In the genomic region with DNA sequence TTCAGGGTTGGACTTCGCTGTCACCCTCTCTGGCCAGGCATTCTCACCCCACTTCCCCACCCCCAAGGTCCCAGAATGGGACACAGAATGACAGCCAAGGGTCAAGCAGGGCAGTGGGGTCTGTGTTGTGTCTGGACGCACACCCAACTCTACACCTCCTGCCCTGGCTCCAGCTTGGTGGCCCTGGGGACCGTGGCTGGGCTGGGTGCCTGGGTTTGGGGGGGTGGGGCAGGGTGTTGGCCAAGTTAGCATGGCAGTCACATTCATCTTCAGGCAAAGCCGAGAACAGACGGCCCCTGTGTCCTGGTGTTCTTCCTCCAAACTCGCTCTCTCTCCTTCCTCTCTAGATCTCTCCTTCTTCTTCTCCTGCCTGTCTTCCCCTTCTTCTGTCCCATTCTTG, we compare ENCODE assay signal across 14 cellular contexts. TPM values are rescaled to one million over a fixed set of nuclear protein-coding genes. Genes with fewer than 3 reads are reported as not detected.
A peak's percentile ranks its signal among the peaks of the same experiment; 100 is the strongest.
DNase-seq lines count a peak whose midpoint lies in the region; ATAC-seq, FAIRE-seq and TF ChIP-seq lines count a peak whose summit lies in the region.
"Had no signal": no experiment of that assay in that cellular context is flagged by ENCODE, and none has a peak within 500 bp of the region (broad histone marks: within the 10 kb centered on the region; RNA-seq: fewer than 3 reads in every experiment).

No MANE protein-coding gene starts in this region.

- H3K27me3 Mint-ChIP-seq in activated T-cell treated with anti-CD3 and anti-CD28 coated beads, Interleukin-2, amount 50 U/mL, for 24 hours: no peaks in the 10 kb centered on the region
- H3K27me3 Mint-ChIP-seq in activated T-helper 2 cell treated with anti-CD3 and anti-CD28 coated beads, Interferon-gamma antibody, Interleukin-2, Interleukin-4, amounts not matched to agents 10 μg/mL and 5 μg/mL and 100 μg/mL, durations not matched to agents 14 hours and 24 hours and 36 hours (ENCODE audit: low read depth): peaks cover 32% of the 10 kb centered on the region

- H3K79me1 ChIP-seq in H1 (ENCODE audit: low read depth, low read length) (peaks cover 21% of the 10 kb centered on the region), mesendoderm (ENCODE audit: low read length) (peaks cover 23% of the 10 kb centered on the region)

- no peak overlapping the region for H3K27ac ChIP-seq in HEK293 (ENCODE audit: extremely low read depth, low read depth, low read length)
- H3K27ac ChIP-seq in H1 (ENCODE audit: low read depth, low read length): no peak overlapping the region
- H3K27ac ChIP-seq in mesendoderm (ENCODE audit: low read depth, low read length): peak overlapping the region; percentile 19
- peak overlapping the region; percentile 37 for H3K27ac ChIP-seq in stomach smooth muscle (ENCODE audit: low read length)

- H3K4me1 Mint-ChIP-seq in activated T-cell treated with anti-CD3 and anti-CD28 coated beads, Interleukin-2, amount 50 U/mL, for 24 hours (ENCODE audit: low read depth): peaks cover 9% of the 10 kb centered on the region
- peaks cover 5% of the 10 kb centered on the region for H3K4me1 Mint-ChIP-seq in activated T-helper 2 cell treated with anti-CD3 and anti-CD28 coated beads, Interferon-gamma antibody, Interleukin-2, Interleukin-4, amounts not matched to agents 10 μg/mL and 5 μg/mL and 100 μg/mL, durations not matched to agents 14 hours and 24 hours and 36 hours (ENCODE audit: low read depth)

- no peaks in the 10 kb centered on the region for H3K27me3 ChIP-seq in H1 (replicated peaks in 1 of 4; ENCODE audit: control insufficient read depth in 3 of 4, extremely low read depth in 1 of 4, insufficient read depth in 3 of 4, low read length in 3 of 4)
- H3K27me3 ChIP-seq in mesendoderm (ENCODE audit: insufficient read depth, low read length, poor library complexity): no peaks in the 10 kb centered on the region
- H3K27me3 ChIP-seq in stomach smooth muscle (ENCODE audit: control insufficient read depth in 1 of 2, insufficient read depth in 2 of 2, low read length in 2 of 2): no peaks in the 10 kb centered on the region

- H2AFZ ChIP-seq in H1 (ENCODE audit: low read length): no peak overlapping the region

- H4K20me1 ChIP-seq in H1 (replicated peaks in 1 of 2; ENCODE audit: control insufficient read depth in 1 of 2, insufficient read depth in 2 of 2, low read length in 2 of 2): peaks cover 8 to 20% of the 10 kb centered on the region in 2 experiments

- no peak overlapping the region for H3K4me3 Mint-ChIP-seq in activated T-cell treated with anti-CD3 and anti-CD28 coated beads, Interleukin-2, amount 50 U/mL, for 24 hours
- no peak overlapping the region for H3K4me3 Mint-ChIP-seq in activated T-helper 2 cell treated with anti-CD3 and anti-CD28 coated beads, Interferon-gamma antibody, Interleukin-2, Interleukin-4, amounts not matched to agents 10 μg/mL and 5 μg/mL and 100 μg/mL, durations not matched to agents 14 hours and 24 hours and 36 hours (ENCODE audit: low read depth)
- H3K4me3 Mint-ChIP-seq: activated B cell treated with CpG ODN at 0.5 μM for 24 hours, IgD-negative memory B cell had no signal

- FAIRE-seq in H1 (lab: Jason Lieb, UNC): no peak

- H2BK5ac ChIP-seq in H1 (ENCODE audit: low read depth, low read length) (peak overlapping the region; percentile 22; the same call in 1 of the 2 replicates), mesendoderm (ENCODE audit: low read length) (no peak overlapping the region)

- TF ChIP-seq CTCF in HEK293 (tag by site-specific recombination; IDR thresholded peaks at IDR 0.05) (no peak), H1 (IDR thresholded peaks at IDR 0.05; ENCODE audit: control extremely low read depth in 1 of 3, insufficient read depth in 1 of 3, low read depth in 1 of 3, low read length in 3 of 3) (no peak)

- 0 out of 2 replicates have a peak overlapping the region, but pooled peaks have one; percentile 17 for H2BK20ac ChIP-seq in H1 (ENCODE audit: low read length)

- H3K4me2 ChIP-seq in H1 (ENCODE audit: insufficient read depth in 1 of 2, low read depth in 2 of 2, low read length in 2 of 2) (peak overlapping the region in 1 of 2 experiments; percentile 86; a peak in 2 of 4 replicates), mesendoderm (ENCODE audit: low read length) (no peak overlapping the region)

- 97% methylated on average over 5 of the region's 6 CpGs; no CpG with 5 or more reads in 1 of the 2 experiments for WGBS in H1 (ENCODE audit: extremely low coverage in 1 of 2, insufficient coverage in 1 of 2, insufficient read length in 1 of 2, insufficient replicate concordance in 2 of 2, low coverage in 1 of 2, low lambda C conversion rate in 2 of 2, missing lambda C conversion rate in 1 of 2), 2 experiments
- WGBS in mesendoderm (ENCODE audit: extremely low coverage, insufficient coverage, low lambda C conversion rate): no CpG with 5 or more reads among the region's 6 CpGs

- H3K56ac ChIP-seq in H1 (replicated peaks; ENCODE audit: insufficient read length, low read depth, low read length) (no peak overlapping the region), mesendoderm (ENCODE audit: low read length) (peak overlapping the region; percentile 51)

- H3K9me3 Mint-ChIP-seq in activated T-cell treated with anti-CD3 and anti-CD28 coated beads, Interleukin-2, amount 50 U/mL, for 24 hours: no peaks in the 10 kb centered on the region
- H3K9me3 Mint-ChIP-seq in activated T-helper 2 cell treated with anti-CD3 and anti-CD28 coated beads, Interferon-gamma antibody, Interleukin-2, Interleukin-4, amounts not matched to agents 10 μg/mL and 5 μg/mL and 100 μg/mL, durations not matched to agents 14 hours and 24 hours and 36 hours: no peaks in the 10 kb centered on the region
- H3K9me3 Mint-ChIP-seq: activated B cell treated with CpG ODN at 0.5 μM for 24 hours, IgD-negative memory B cell had no signal

- no peaks in the 10 kb centered on the region for H3K36me3 Mint-ChIP-seq in activated T-cell treated with anti-CD3 and anti-CD28 coated beads, Interleukin-2, amount 50 U/mL, for 24 hours (ENCODE audit: low read depth)
- H3K36me3 Mint-ChIP-seq in activated T-helper 2 cell treated with anti-CD3 and anti-CD28 coated beads, Interferon-gamma antibody, Interleukin-2, Interleukin-4, amounts not matched to agents 10 μg/mL and 5 μg/mL and 100 μg/mL, durations not matched to agents 14 hours and 24 hours and 36 hours (ENCODE audit: low read depth): no peaks in the 10 kb centered on the region
- H3K36me3 Mint-ChIP-seq: IgD-negative memory B cell had no signal

- H2BK120ac ChIP-seq in H1 (replicated peaks; ENCODE audit: low read depth, low read length): no peak overlapping the region
- H2BK120ac ChIP-seq in mesendoderm (ENCODE audit: low read depth, low read length): no peak overlapping the region

- H4K5ac ChIP-seq in H1 (ENCODE audit: insufficient read length, low read depth, low read length) (no peak overlapping the region), mesendoderm (ENCODE audit: low read length) (no peak overlapping the region)

- POLR2A ChIA-PET in HEK293 (lab: Yijun Ruan, JAX) (interaction anchor here (0.8 kb wide), 1 partner anchor 13 kb away, joined by 3 read pairs; no protein-coding TSS in a partner anchor), H1 (lab: Charles Lee; ENCODE audit: partially characterized antibody) (interaction anchor here (1.0 to 9.3 kb wide), 10 partner anchors 10 to 80 kb away, joined by 3 to 105 read pairs (median 4); a partner anchor contains a TSS)

- TF ChIP-seq POLR2A in H1 (IDR thresholded peaks at IDR 0.05; ENCODE audit: control extremely low read depth in 1 of 2, low read depth in 2 of 2, low read length in 2 of 2): no peak

- H3K9ac ChIP-seq in H1 (replicated peaks in 1 of 4; ENCODE audit: extremely low read depth in 1 of 4, low read depth in 3 of 4, low read length in 3 of 4) (0 out of 7 replicates have a peak overlapping the region, but pooled peaks of 1 of the 4 experiments have one; percentile 29), mesendoderm (ENCODE audit: low read length) (no peak overlapping the region), stomach smooth muscle (ENCODE audit: low read length in 2 of 2) (no peak overlapping the region)

- peaks cover 7 to 84% of the 10 kb centered on the region in 2 experiments; a peak in 3 of 4 replicates for H3K79me2 ChIP-seq in H1 (ENCODE audit: control insufficient read depth in 1 of 2, insufficient read depth in 2 of 2, low read length in 2 of 2)
- H3K79me2 ChIP-seq in mesendoderm (ENCODE audit: control insufficient read depth, insufficient read depth, low read length): peaks cover 47% of the 10 kb centered on the region

- no peak overlapping the region for H4K8ac ChIP-seq in H1 (ENCODE audit: extremely low read depth, insufficient read depth, low read length)
- no peak overlapping the region for H4K8ac ChIP-seq in mesendoderm (ENCODE audit: low read depth, low read length)

- peak overlapping the region; percentile 35; the same call in 1 of the 2 replicates for H2BK12ac ChIP-seq in H1 (ENCODE audit: low read depth, low read length)

- H3K27ac Mint-ChIP-seq in activated T-cell treated with anti-CD3 and anti-CD28 coated beads, Interleukin-2, amount 50 U/mL, for 24 hours: no peak overlapping the region
- H3K27ac Mint-ChIP-seq in activated T-helper 2 cell treated with anti-CD3 and anti-CD28 coated beads, Interferon-gamma antibody, Interleukin-2, Interleukin-4, amounts not matched to agents 10 μg/mL and 5 μg/mL and 100 μg/mL, durations not matched to agents 14 hours and 24 hours and 36 hours: no peak overlapping the region
- H3K27ac Mint-ChIP-seq: activated B cell treated with CpG ODN at 0.5 μM for 24 hours, IgD-negative memory B cell had no signal

- CTCF ChIA-PET in HEK293 (lab: Yijun Ruan, JAX): interaction anchor here (0.8 to 1.4 kb wide), 4 partner anchors 10 to 110 kb away, joined by 3 to 9 read pairs (median 6); no protein-coding TSS in a partner anchor
- CTCF ChIA-PET in H1 (lab: Charles Lee; ENCODE audit: partially characterized antibody): interaction anchor here (0.9 to 19.8 kb wide), 7 partner anchors 11 to 80 kb away, joined by 3 to 305 read pairs (median 4); a partner anchor contains a TSS

- no peak for TF ChIP-seq EP300 in H1 (IDR thresholded peaks at IDR 0.05; ENCODE audit: borderline replicate concordance in 1 of 2, low read depth in 2 of 2, low read length in 2 of 2)

- no peak for TF ChIP-seq RAD21 in H1 (IDR thresholded peaks at IDR 0.05 in 1 of 2, conservative IDR thresholded peaks at IDR 0.05 in 1 of 2; ENCODE audit: low read depth in 2 of 2, low read length in 2 of 2)

- ATAC-seq in HG03039 (IDR thresholded peaks at IDR 0.05; ENCODE audit: unreplicated experiment): no peak

- H3K4me3 ChIP-seq in HEK293 (ENCODE audit: low read depth, low read length) (no peak overlapping the region), H1 (ENCODE audit: extremely low read depth in 1 of 4, insufficient read depth in 2 of 4, low read depth in 3 of 4, low read length in 4 of 4) (no peak overlapping the region), mesendoderm (ENCODE audit: low read length) (no peak overlapping the region), stomach smooth muscle (ENCODE audit: low read length in 2 of 2) (peak overlapping the region; percentile 7 to 15)

- peaks cover 0 to 11% of the 10 kb centered on the region in 2 experiments; a peak in 1 of 3 replicates for H3K36me3 ChIP-seq in HEK293 (ENCODE audit: control insufficient read depth in 2 of 2, insufficient read depth in 1 of 2, low read length in 2 of 2)
- peaks cover under 1 to 12% (median 8%) of the 10 kb centered on the region in 4 experiments; a peak in 6 of 8 replicates for H3K36me3 ChIP-seq in H1 (ENCODE audit: control insufficient read depth in 2 of 4, insufficient read depth in 4 of 4, low read length in 3 of 4)
- H3K36me3 ChIP-seq in mesendoderm (ENCODE audit: control insufficient read depth, insufficient read depth, low read length): peaks cover 2% of the 10 kb centered on the region
- peaks cover 0 to 5% of the 10 kb centered on the region in 2 donors for H3K36me3 ChIP-seq in stomach smooth muscle (ENCODE audit: control insufficient read depth in 2 of 2, insufficient read depth in 2 of 2, low read length in 2 of 2)

- H2AK5ac ChIP-seq in H1 (ENCODE audit: low read depth, low read length) (peak overlapping the region; percentile 57; the same call in 1 of the 2 replicates), mesendoderm (ENCODE audit: low read length) (no peak overlapping the region)

- no peaks in the 10 kb centered on the region for H3K9me3 ChIP-seq in HEK293 (ENCODE audit: control insufficient read depth, insufficient read depth, low read depth, low read length)
- no peaks in the 10 kb centered on the region for H3K9me3 ChIP-seq in H1 (ENCODE audit: insufficient read depth in 2 of 2, low read depth in 1 of 2, low read length in 1 of 2)
- no peaks in the 10 kb centered on the region for H3K9me3 ChIP-seq in stomach smooth muscle (ENCODE audit: control insufficient read depth in 2 of 2, low read length in 2 of 2)

- intact Hi-C loops in activated T-helper 2 cell treated with anti-CD3 and anti-CD28 coated beads, Interferon-gamma antibody, Interleukin-2, Interleukin-4, amounts not matched to agents 10 μg/mL and 5 μg/mL and 100 μg/mL, durations not matched to agents 14 hours and 24 hours and 36 hours (cut with micrococcal nuclease): no loop called here

- H2BK15ac ChIP-seq in H1 (ENCODE audit: low read length) (0 out of 2 replicates have a peak overlapping the region, but pooled peaks have one; percentile 88), mesendoderm (replicated peaks; ENCODE audit: low read depth) (no peak overlapping the region)

- peak overlapping the region; percentile 49 for H4K91ac ChIP-seq in H1 (replicated peaks; ENCODE audit: insufficient read length, low read length)

- DNase-seq in H1 (ENCODE audit: low read depth in 1 of 2, low spot score in 2 of 2): no peak
- no peak for DNase-seq in mesendoderm
- no peak for DNase-seq in activated T-cell treated with anti-CD3 and anti-CD28 coated beads, Interleukin-2, amount 50 U/mL, for 24 hours
- DNase-seq in activated T-helper 2 cell treated with anti-CD3 and anti-CD28 coated beads, Interferon-gamma antibody, Interleukin-2, Interleukin-4, amounts not matched to agents 10 μg/mL and 5 μg/mL and 100 μg/mL, durations not matched to agents 14 hours and 24 hours and 36 hours (ENCODE audit: low spot score): no peak
- DNase-seq in NCI-H82 treated with DMSO at 0.1 percent for 48 hours (lab: John Stamatoyannopoulos, UW; ENCODE audit: unreplicated experiment): no peak
- DNase-seq: activated B cell treated with CpG ODN at 0.5 μM for 24 hours; activated naive CD4-positive, alpha-beta T cell; NCI-H2107; RPMI8226; stimulated activated CD8-positive, alpha-beta memory T cell treated with anti-CD3 and anti-CD28 coated beads, Interleukin-4, amount 100 ng/mL, for 48 hours had no signal

- no peaks in the 10 kb centered on the region; the same call in 1 of the 2 replicates for H3K23me2 ChIP-seq in H1 (ENCODE audit: low read depth, low read length)

- H3K23ac ChIP-seq in H1 (ENCODE audit: insufficient read length) (no peak overlapping the region), mesendoderm (ENCODE audit: low read length) (no peak overlapping the region)

- no peak overlapping the region for H3K4ac ChIP-seq in H1 (replicated peaks; ENCODE audit: insufficient read length, low read depth, low read length)
- H3K4ac ChIP-seq in mesendoderm (ENCODE audit: low read depth, low read length): no peak overlapping the region

- no peak overlapping the region for H3K14ac ChIP-seq in H1 (ENCODE audit: insufficient read length)

- H3K4me1 ChIP-seq in HEK293 (ENCODE audit: control insufficient read depth, insufficient read depth, low read length): no peaks in the 10 kb centered on the region; the same call in 1 of the 2 replicates
- peaks cover 28 to 59% (median 38%) of the 10 kb centered on the region in 4 experiments for H3K4me1 ChIP-seq in H1 (replicated peaks in 1 of 4; ENCODE audit: control insufficient read depth in 3 of 4, insufficient read depth in 4 of 4, low read length in 3 of 4)
- H3K4me1 ChIP-seq in mesendoderm (ENCODE audit: control insufficient read depth, low read depth, low read length): peaks cover 26% of the 10 kb centered on the region
- peaks cover 55% of the 10 kb centered on the region for H3K4me1 ChIP-seq in stomach smooth muscle (ENCODE audit: control insufficient read depth, insufficient read depth, low read length)

- H3K18ac ChIP-seq in H1 (ENCODE audit: extremely low read depth, low read length): peak overlapping the region; percentile 36
- no peak overlapping the region for H3K18ac ChIP-seq in mesendoderm (ENCODE audit: low read length)

RNA-seq across cellular contexts. Expression of a gene that starts 5.6 kb away (rescaled TPM):
- total RNA-seq in H1 (2021; fragmentation: NEBNext Ultra II Directional; extraction: Animal tissue kit (Norgen Biotek cat#: 25700)): 92.5 and 99.1 TPM in 2 replicates
- 35.3 and 59.0 TPM in 2 replicates for polyA plus RNA-seq in H1 (2011; rRNA removed)
- polyA plus RNA-seq in H1 (2011; cell fraction: cytosol; rRNA removed): 32.8 TPM
- polyA plus RNA-seq in H1 (2011; cell fraction: nucleus; rRNA removed): 168 TPM
- 61.6 to 121 TPM (median 97.9 TPM) in 4 replicates for polyA plus RNA-seq in H1 (2012, experiment 1 of 2)
- polyA plus RNA-seq in H1 (2012, experiment 2 of 2): 64.6 TPM
- 72.6 TPM for polyA plus RNA-seq in H1 (2013, experiment 1 of 2)
- 45.3 TPM for polyA plus RNA-seq in H1 (2013, experiment 2 of 2)
- 137 and 189 TPM in 2 replicates for polyA minus RNA-seq in H1 (2011; rRNA and poly(A)+ RNA removed)
- 104 TPM for polyA minus RNA-seq in H1 (2011; cell fraction: cytosol; rRNA and poly(A)+ RNA removed)
- 104 TPM for polyA minus RNA-seq in H1 (2011; cell fraction: nucleus; rRNA and poly(A)+ RNA removed)
- polyA plus RNA-seq in mesendoderm (2013, experiment 1 of 2): 16.1 TPM
- polyA plus RNA-seq in mesendoderm (2013, experiment 2 of 2): 15.2 TPM
- 1.8 and 2.1 TPM in 2 replicates for total RNA-seq in activated T-helper 2 cell treated with anti-CD3 and anti-CD28 coated beads, Interferon-gamma antibody, Interleukin-2, Interleukin-4, amounts not matched to agents 10 μg/mL and 5 μg/mL and 100 μg/mL, durations not matched to agents 14 hours and 24 hours and 36 hours

RNA-seq across cellular contexts. Expression of a gene that starts 13.5 kb away (rescaled TPM):
- not detected in 2 replicates for total RNA-seq in H1 (2021; fragmentation: NEBNext Ultra II Directional; extraction: Animal tissue kit (Norgen Biotek cat#: 25700))
- polyA plus RNA-seq in H1 (2011; rRNA removed): not detected in 2 replicates
- not detected for polyA plus RNA-seq in H1 (2011; cell fraction: cytosol; rRNA removed)
- not detected for polyA plus RNA-seq in H1 (2011; cell fraction: nucleus; rRNA removed)
- polyA plus RNA-seq in H1 (2012, experiment 1 of 2): not detected in 4 replicates
- not detected for polyA plus RNA-seq in H1 (2012, experiment 2 of 2)
- not detected for polyA plus RNA-seq in H1 (2013, experiment 1 of 2)
- not detected for polyA plus RNA-seq in H1 (2013, experiment 2 of 2)
- not detected in 2 replicates for polyA minus RNA-seq in H1 (2011; rRNA and poly(A)+ RNA removed)
- polyA minus RNA-seq in H1 (2011; cell fraction: cytosol; rRNA and poly(A)+ RNA removed): not detected
- polyA minus RNA-seq in H1 (2011; cell fraction: nucleus; rRNA and poly(A)+ RNA removed): not detected
- polyA plus RNA-seq in mesendoderm (2013, experiment 1 of 2): not detected
- polyA plus RNA-seq in mesendoderm (2013, experiment 2 of 2): not detected
- not detected in 2 replicates for total RNA-seq in activated T-helper 2 cell treated with anti-CD3 and anti-CD28 coated beads, Interferon-gamma antibody, Interleukin-2, Interleukin-4, amounts not matched to agents 10 μg/mL and 5 μg/mL and 100 μg/mL, durations not matched to agents 14 hours and 24 hours and 36 hours
- total RNA-seq: activated B cell treated with CpG ODN at 0.5 μM for 24 hours had no signal
- polyA plus RNA-seq: IgD-negative memory B cell had no signal

RNA-seq across cellular contexts. Expression of a gene that starts 22.8 kb away (rescaled TPM):
- total RNA-seq in H1 (2021; fragmentation: NEBNext Ultra II Directional; extraction: Animal tissue kit (Norgen Biotek cat#: 25700)): 26.8 and 32.9 TPM in 2 replicates
- 38.7 and 52.2 TPM in 2 replicates for polyA plus RNA-seq in H1 (2011; rRNA removed)
- polyA plus RNA-seq in H1 (2011; cell fraction: cytosol; rRNA removed): 42.9 TPM
- polyA plus RNA-seq in H1 (2011; cell fraction: nucleus; rRNA removed): 104 TPM
- polyA plus RNA-seq in H1 (2012, experiment 1 of 2): 32.8 to 37.0 TPM (median 34.7 TPM) in 4 replicates
- polyA plus RNA-seq in H1 (2012, experiment 2 of 2): 21.8 TPM
- polyA plus RNA-seq in H1 (2013, experiment 1 of 2): 26.6 TPM
- polyA plus RNA-seq in H1 (2013, experiment 2 of 2): 28.7 TPM
- polyA minus RNA-seq in H1 (2011; rRNA and poly(A)+ RNA removed): 32.3 and 34.6 TPM in 2 replicates
- 11.3 TPM for polyA minus RNA-seq in H1 (2011; cell fraction: cytosol; rRNA and poly(A)+ RNA removed)
- polyA minus RNA-seq in H1 (2011; cell fraction: nucleus; rRNA and poly(A)+ RNA removed): 30.5 TPM
- 22.6 TPM for polyA plus RNA-seq in mesendoderm (2013, experiment 1 of 2)
- polyA plus RNA-seq in mesendoderm (2013, experiment 2 of 2): 22.2 TPM
- total RNA-seq in activated T-helper 2 cell treated with anti-CD3 and anti-CD28 coated beads, Interferon-gamma antibody, Interleukin-2, Interleukin-4, amounts not matched to agents 10 μg/mL and 5 μg/mL and 100 μg/mL, durations not matched to agents 14 hours and 24 hours and 36 hours: 333 and 341 TPM in 2 replicates

RNA-seq across cellular contexts. Expression of a gene that starts 45.0 kb away (rescaled TPM):
- total RNA-seq in H1 (2021; fragmentation: NEBNext Ultra II Directional; extraction: Animal tissue kit (Norgen Biotek cat#: 25700)): 20.6 and 20.9 TPM in 2 replicates
- polyA plus RNA-seq in H1 (2011; rRNA removed): 23.5 and 30.8 TPM in 2 replicates
- polyA plus RNA-seq in H1 (2011; cell fraction: cytosol; rRNA removed): 23.9 TPM
- polyA plus RNA-seq in H1 (2011; cell fraction: nucleus; rRNA removed): 31.8 TPM
- polyA plus RNA-seq in H1 (2012, experiment 1 of 2): 18.8 to 24.4 TPM (median 22.7 TPM) in 4 replicates
- 22.8 TPM for polyA plus RNA-seq in H1 (2012, experiment 2 of 2)
- 12.4 TPM for polyA plus RNA-seq in H1 (2013, experiment 1 of 2)
- polyA plus RNA-seq in H1 (2013, experiment 2 of 2): 11.5 TPM
- polyA minus RNA-seq in H1 (2011; rRNA and poly(A)+ RNA removed): 12.2 and 22.2 TPM in 2 replicates
- polyA minus RNA-seq in H1 (2011; cell fraction: cytosol; rRNA and poly(A)+ RNA removed): 17.3 TPM
- 13.8 TPM for polyA minus RNA-seq in H1 (2011; cell fraction: nucleus; rRNA and poly(A)+ RNA removed)
- polyA plus RNA-seq in mesendoderm (2013, experiment 1 of 2): 10.0 TPM
- polyA plus RNA-seq in mesendoderm (2013, experiment 2 of 2): 9.5 TPM
- 72.8 and 74.7 TPM in 2 replicates for total RNA-seq in activated T-helper 2 cell treated with anti-CD3 and anti-CD28 coated beads, Interferon-gamma antibody, Interleukin-2, Interleukin-4, amounts not matched to agents 10 μg/mL and 5 μg/mL and 100 μg/mL, durations not matched to agents 14 hours and 24 hours and 36 hours

RNA-seq across cellular contexts. Expression of a gene that starts 55.3 kb away (rescaled TPM):
- 41.6 and 43.2 TPM in 2 replicates for total RNA-seq in H1 (2021; fragmentation: NEBNext Ultra II Directional; extraction: Animal tissue kit (Norgen Biotek cat#: 25700))
- polyA plus RNA-seq in H1 (2011; rRNA removed): 21.3 and 30.1 TPM in 2 replicates
- 30.3 TPM for polyA plus RNA-seq in H1 (2011; cell fraction: cytosol; rRNA removed)
- 32.0 TPM for polyA plus RNA-seq in H1 (2011; cell fraction: nucleus; rRNA removed)
- 16.4 to 26.7 TPM (median 21.6 TPM) in 4 replicates for polyA plus RNA-seq in H1 (2012, experiment 1 of 2)
- polyA plus RNA-seq in H1 (2012, experiment 2 of 2): 2.0 TPM
- 35.2 TPM for polyA plus RNA-seq in H1 (2013, experiment 1 of 2)
- polyA plus RNA-seq in H1 (2013, experiment 2 of 2): 38.0 TPM
- 36.9 and 49.7 TPM in 2 replicates for polyA minus RNA-seq in H1 (2011; rRNA and poly(A)+ RNA removed)
- 15.9 TPM for polyA minus RNA-seq in H1 (2011; cell fraction: cytosol; rRNA and poly(A)+ RNA removed)
- 23.5 TPM for polyA minus RNA-seq in H1 (2011; cell fraction: nucleus; rRNA and poly(A)+ RNA removed)
- polyA plus RNA-seq in mesendoderm (2013, experiment 1 of 2): 14.8 TPM
- polyA plus RNA-seq in mesendoderm (2013, experiment 2 of 2): 14.9 TPM
- 79.8 and 86.7 TPM in 2 replicates for total RNA-seq in activated T-helper 2 cell treated with anti-CD3 and anti-CD28 coated beads, Interferon-gamma antibody, Interleukin-2, Interleukin-4, amounts not matched to agents 10 μg/mL and 5 μg/mL and 100 μg/mL, durations not matched to agents 14 hours and 24 hours and 36 hours

Comparison
In these comparisons a context has a peak if more than half of its experiments do, and no peak if none do; other contexts are left out.
1. H3K27ac ChIP-seq: peak in mesendoderm (single experiment) and stomach smooth muscle (single experiment); none in HEK293 (single experiment) and H1 (single experiment).
2. H3K4me3 ChIP-seq: peak in stomach smooth muscle (2 of 2); none in HEK293 (single experiment), H1 (0 of 4) and mesendoderm (single experiment).
3. RNA of a gene that starts 5.6 kb away (total RNA-seq): 92.5 to 99.1 TPM in H1; 1.8 to 2.1 TPM in activated T-helper 2 cell treated with anti-CD3 and anti-CD28 coated beads, Interferon-gamma antibody, Interleukin-2, Interleukin-4, amounts not matched to agents 10 μg/mL and 5 μg/mL and 100 μg/mL, durations not matched to agents 14 hours and 24 hours and 36 hours; every median in the first group is over 10 times any median in the second.